Comparison of ENCODE assay signal across 13 cellular contexts in the genomic region with DNA sequence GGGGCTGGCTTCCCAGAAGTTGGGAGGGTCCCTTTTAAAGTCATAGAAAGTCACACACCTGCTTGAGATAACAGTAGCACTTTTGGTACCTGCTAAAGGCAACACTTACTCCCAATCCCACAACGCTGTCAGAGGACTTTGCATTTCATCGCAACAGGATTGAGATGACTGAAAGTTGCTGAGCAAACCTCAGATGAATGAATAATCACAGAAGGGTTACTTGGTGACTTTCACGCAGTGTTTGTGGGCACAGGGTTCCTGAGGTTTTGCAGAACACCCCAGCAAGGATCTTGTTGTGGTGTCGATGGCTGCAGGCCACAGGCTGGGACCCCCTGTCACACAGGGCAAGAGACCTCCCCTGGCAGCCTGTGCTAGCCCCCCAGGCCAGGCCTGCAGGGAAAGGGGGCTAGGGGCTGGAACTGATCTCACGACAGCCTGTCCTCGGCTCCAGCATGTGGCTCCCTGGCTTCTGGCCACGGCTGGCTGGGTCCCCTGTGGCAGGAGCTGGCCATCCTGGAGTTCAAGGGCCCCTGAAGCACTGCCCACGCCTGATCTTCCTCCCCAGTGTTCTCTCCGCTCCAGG.
DNase-seq lines count a peak whose midpoint lies in the region; ATAC-seq and TF ChIP-seq lines count a peak whose summit lies in the region.
"Had no signal": no experiment of that assay in that cellular context is flagged by ENCODE, and none has a peak within 500 bp of the region (broad histone marks: within the 10 kb centered on the region; RNA-seq: fewer than 3 reads in every experiment).

No MANE protein-coding gene starts in this region.

- no peaks in the 10 kb centered on the region for H3K9me3 ChIP-seq in body of pancreas
- no peaks in the 10 kb centered on the region for H3K9me3 ChIP-seq in right lobe of liver
- H3K9me3 ChIP-seq: adrenal gland, BLaER1, suprapubic skin had no signal

- WGBS in body of pancreas, 2 donors = 10 to 27% methylated on average over 4 to 9 of the region's 9 CpGs
- WGBS in right lobe of liver (ENCODE audit: insufficient coverage, low coverage, low lambda C conversion rate, missing lambda C conversion rate) = 13% methylated on average over 2 of the region's 9 CpGs

- H2AFZ ChIP-seq in KMS-11 (ENCODE audit: low read depth) = no peak overlapping the region

- H3K27me3 ChIP-seq in KMS-11 (ENCODE audit: insufficient read depth, low read depth) = peaks cover 7% of the 10 kb centered on the region; the same call in 1 of the 2 replicates
- H3K27me3 ChIP-seq in body of pancreas = no peaks in the 10 kb centered on the region
- H3K27me3 ChIP-seq in right lobe of liver = no peaks in the 10 kb centered on the region

- H3K4me3 ChIP-seq in KMS-11 (IDR thresholded peaks at IDR 0.05; ENCODE audit: insufficient read depth, low read depth, low read length) (no peak overlapping the region), body of pancreas (no peak overlapping the region), right lobe of liver (no peak overlapping the region)
- H3K4me3 ChIP-seq: adrenal gland, BLaER1 had no signal

- peak overlapping the region; percentile 2; the same call in 1 of the 2 replicates for H3K4me2 ChIP-seq in KMS-11
- H3K4me2 ChIP-seq: BLaER1 had no signal

- no peak overlapping the region for H3K9ac ChIP-seq in KMS-11
- H3K9ac ChIP-seq: BLaER1 had no signal

- intact Hi-C loops in body of pancreas (cut with DNase I) = loop anchor here (5.0 kb wide), 1 partner anchor 71 kb away; no protein-coding TSS in a partner anchor
- intact Hi-C loops in right lobe of liver (cut with DNase I) = no loop called here

- TF ChIP-seq CTCF in KMS-11 (conservative IDR thresholded peaks at IDR 0.05; ENCODE audit: low read depth, low read length) (no peak), body of pancreas (IDR thresholded peaks at IDR 0.05) (no peak), right lobe of liver (IDR thresholded peaks at IDR 0.05) (no peak)

- H3K27ac ChIP-seq in KMS-11 = no peak overlapping the region
- peak overlapping the region; percentile 70 to 86 (median 80) for H3K27ac ChIP-seq in body of pancreas
- peak overlapping the region in 2 of 3 donors; percentile 30 to 55 for H3K27ac ChIP-seq in right lobe of liver
- peak overlapping the region; percentile 90 for H3K27ac ChIP-seq in substantia nigra (ENCODE audit: low read depth, low read length, poor library complexity, severe bottlenecking)
- H3K27ac ChIP-seq: BLaER1, suprapubic skin had no signal

- ATAC-seq in body of pancreas (no peak), right lobe of liver (peak in 1 of 4 donors; percentile 3), GM21825 (IDR thresholded peaks at IDR 0.05; ENCODE audit: unreplicated experiment) (no peak), esophagus mucosa (no peak)
- ATAC-seq in activated CD4-positive, CD25-positive, alpha-beta regulatory T cell treated with anti-CD3 and anti-CD28 coated beads, Interleukin-2, amount 50 U/mL, for 24 hours = no peak

- H3K4me1 ChIP-seq in KMS-11 (ENCODE audit: low read depth, poor library complexity, severe bottlenecking) = peaks cover 55% of the 10 kb centered on the region
- H3K4me1 ChIP-seq in body of pancreas = peaks cover 56% of the 10 kb centered on the region
- peaks cover 0 to 15% (median 7%) of the 10 kb centered on the region in 4 donors for H3K4me1 ChIP-seq in right lobe of liver

- H3K79me2 ChIP-seq in KMS-11 (ENCODE audit: insufficient read depth, low read depth) = no peaks in the 10 kb centered on the region

- no peak for TF ChIP-seq POLR2A in body of pancreas (IDR thresholded peaks at IDR 0.05)
- TF ChIP-seq POLR2A in right lobe of liver (IDR thresholded peaks at IDR 0.05) = no peak

- no peaks in the 10 kb centered on the region for H4K20me1 ChIP-seq in KMS-11 (ENCODE audit: insufficient read depth)
- H4K20me1 ChIP-seq: BLaER1 had no signal

- H3K36me3 ChIP-seq in KMS-11 (ENCODE audit: insufficient read depth) (no peaks in the 10 kb centered on the region), body of pancreas (replicated peaks in 1 of 2; ENCODE audit: insufficient read depth in 1 of 2, low read depth in 2 of 2) (no peaks in the 10 kb centered on the region), right lobe of liver (no peaks in the 10 kb centered on the region)
- H3K36me3 ChIP-seq: adrenal gland, BLaER1, suprapubic skin had no signal

- no peak for DNase-seq in body of pancreas
- no peak for DNase-seq in right lobe of liver
- DNase-seq in substantia nigra (lab: John Stamatoyannopoulos, UW) = no peak
- DNase-seq: activated CD4-positive, alpha-beta T cell treated with anti-CD3 and anti-CD28 coated beads for 4 hours; activated effector memory CD4-positive, alpha-beta T cell treated with anti-CD3 and anti-CD28 coated beads, Interleukin-2, amount 50 U/mL, for 16 hours; stimulated activated CD8-positive, alpha-beta memory T cell treated with anti-CD3 and anti-CD28 coated beads, Interleukin-4, amount 100 ng/mL, for 48 hours had no signal
